ENCODE assay signal across 24 cellular contexts in genomic region chr11:100874203-100874602, GRCh38.
A peak's percentile ranks its signal among the peaks of the same experiment; 100 is the strongest.
DNase-seq lines count a peak whose midpoint lies in the region; TF ChIP-seq lines count a peak whose summit lies in the region.
"Had no signal": no experiment of that assay in that cellular context is flagged by ENCODE, and none has a peak within 500 bp of the region (broad histone marks: within the 10 kb centered on the region; RNA-seq: fewer than 3 reads in every experiment).

No MANE protein-coding gene starts in this region.

- H3K4me3 Mint-ChIP-seq in endodermal cell (peak overlapping the region; percentile 0), nephron (no peak overlapping the region)
- H3K4me3 Mint-ChIP-seq: CD4-positive, CD25-positive, alpha-beta regulatory T cell; T-cell had no signal

- 55 to 64% methylated on average over 4 of the region's 4 CpGs for WGBS in endodermal cell (ENCODE audit: insufficient coverage in 1 of 2, insufficient read length in 1 of 2), 2 experiments

- H3K9me3 Mint-ChIP-seq in endodermal cell (no peaks in the 10 kb centered on the region), nephron (no peaks in the 10 kb centered on the region)

- no peak overlapping the region for H3K9ac ChIP-seq in HUES48 (ENCODE audit: low read depth, low read length)
- H3K9ac ChIP-seq in endodermal cell (ENCODE audit: extremely low read depth, low read length, poor library complexity, severe bottlenecking): peak overlapping the region; percentile 19
- H3K9ac ChIP-seq: BLaER1 had no signal

- H3K4me3 ChIP-seq in HUES48 (ENCODE audit: low read depth, low read length) (no peak overlapping the region), endodermal cell (ENCODE audit: low read length) (peak overlapping the region; percentile 46)
- H3K4me3 ChIP-seq: BLaER1 had no signal

- H3K27ac Mint-ChIP-seq in endodermal cell (peak overlapping the region; percentile 79), nephron (peak overlapping the region in 2 of 3 experiments; percentile 93 to 95)
- H3K27ac Mint-ChIP-seq: CD4-positive, CD25-positive, alpha-beta regulatory T cell; T-cell had no signal

- H3K36me3 Mint-ChIP-seq in endodermal cell (ENCODE audit: low read depth): peaks cover 21% of the 10 kb centered on the region
- no peaks in the 10 kb centered on the region for H3K36me3 Mint-ChIP-seq in nephron (ENCODE audit: low read depth)
- H3K36me3 Mint-ChIP-seq: CD4-positive, CD25-positive, alpha-beta regulatory T cell; T-cell had no signal

- H3K27me3 Mint-ChIP-seq in endodermal cell (ENCODE audit: insufficient read depth): no peaks in the 10 kb centered on the region
- no peaks in the 10 kb centered on the region for H3K27me3 Mint-ChIP-seq in nephron (ENCODE audit: low read depth)
- H3K27me3 Mint-ChIP-seq: CD4-positive, CD25-positive, alpha-beta regulatory T cell; T-cell had no signal

- TF ChIP-seq CTCF in endodermal cell (conservative IDR thresholded peaks at IDR 0.05): no peak
- TF ChIP-seq CTCF in nephron (IDR thresholded peaks at IDR 0.05; ENCODE audit: unreplicated experiment in 3 of 3): no peak

- H3K9me3 ChIP-seq in HUES48 (ENCODE audit: control insufficient read depth, insufficient read depth, low read length) (no peaks in the 10 kb centered on the region), endodermal cell (ENCODE audit: control insufficient read depth, low read length) (peaks cover 6% of the 10 kb centered on the region)
- H3K9me3 ChIP-seq: BLaER1 had no signal

- H3K36me3 ChIP-seq in HUES48 (ENCODE audit: control insufficient read depth, insufficient read depth, low read length) (no peaks in the 10 kb centered on the region), endodermal cell (ENCODE audit: control insufficient read depth, insufficient read depth, low read length) (peaks cover 15% of the 10 kb centered on the region)
- H3K36me3 ChIP-seq: BLaER1 had no signal

- H3K4me1 ChIP-seq in HUES48 (ENCODE audit: control insufficient read depth, insufficient read depth, low read length): peaks cover 58% of the 10 kb centered on the region
- H3K4me1 ChIP-seq in endodermal cell (ENCODE audit: control insufficient read depth, insufficient read depth, low read length): peaks cover 12% of the 10 kb centered on the region

- H3K4me1 Mint-ChIP-seq in endodermal cell (peaks cover 65% of the 10 kb centered on the region), nephron (peaks cover 41% of the 10 kb centered on the region)
- H3K4me1 Mint-ChIP-seq: CD4-positive, CD25-positive, alpha-beta regulatory T cell; T-cell had no signal

- H3K27me3 ChIP-seq in HUES48 (ENCODE audit: control insufficient read depth, insufficient read depth, low read length) (no peaks in the 10 kb centered on the region), endodermal cell (ENCODE audit: control insufficient read depth, insufficient read depth, low read length, poor library complexity, severe bottlenecking) (no peaks in the 10 kb centered on the region)
- H3K27me3 ChIP-seq: BLaER1 had no signal

- H3K27ac ChIP-seq in HUES48 (ENCODE audit: low read depth, low read length) (peak overlapping the region; percentile 10), endodermal cell (ENCODE audit: low read depth, low read length) (no peak overlapping the region)
- H3K27ac ChIP-seq: BLaER1 had no signal

- DNase-seq in NCI-H2171 treated with DMSO at 0.1 percent for 48 hours (lab: John Stamatoyannopoulos, UW) (peak; percentile 28), NCI-H2171 (lab: John Stamatoyannopoulos, UW) (no peak), endodermal cell (peak; percentile 67), NCI-H345 treated with DMSO at 0.1 percent for 48 hours (lab: John Stamatoyannopoulos, UW; ENCODE audit: unreplicated experiment) (no peak), mucosa of gallbladder (ENCODE audit: low spot score) (no peak)
- no peak for DNase-seq in activated T-cell treated with anti-CD3 and anti-CD28 coated beads, Interleukin-2, amount 50 U/mL, for 1 hour
- DNase-seq: 8988T; ACHN; CD4-positive, CD25-positive, alpha-beta regulatory T cell; DMS53; H7; Karpas-422; NCI-H1092; NCI-H1436 treated with DMSO at 0.1 percent for 48 hours; NCI-H187 treated with DMSO at 0.1 percent for 48 hours; NCI-H2107; NCI-H510A; NCI-H774; RPMI8226; SHP77; T-cell had no signal

Comparison
In these comparisons a context has a peak if more than half of its experiments do, and no peak if none do; other contexts are left out.
1. DNase-seq: peak in NCI-H2171 treated with DMSO at 0.1 percent for 48 hours (single experiment) and endodermal cell (single experiment); none in NCI-H2171 (single experiment), NCI-H345 treated with DMSO at 0.1 percent for 48 hours (single experiment), mucosa of gallbladder (single experiment) and activated T-cell treated with anti-CD3 and anti-CD28 coated beads, Interleukin-2, amount 50 U/mL, for 1 hour (single experiment).